Comparison of ENCODE assay signal across 1 cellular context in genomic region chr15:73397461-73397860, GRCh38.
TF ChIP-seq lines count a peak whose summit lies in the region.

No MANE protein-coding gene starts in this region.

TF ChIP-seq in IMR-90, 13 proteins besides CTCF, POLR2A, EP300 and RAD21 (continued from another document):
- no peak for TF ChIP-seq MXI1 (IDR thresholded peaks at IDR 0.05; ENCODE audit: borderline replicate concordance, low read depth, low read length)
TF ChIP-seq in IMR-90: peak in this region for 0.
